Comparison of ENCODE assay signal across 1 cellular context in the genomic region with DNA sequence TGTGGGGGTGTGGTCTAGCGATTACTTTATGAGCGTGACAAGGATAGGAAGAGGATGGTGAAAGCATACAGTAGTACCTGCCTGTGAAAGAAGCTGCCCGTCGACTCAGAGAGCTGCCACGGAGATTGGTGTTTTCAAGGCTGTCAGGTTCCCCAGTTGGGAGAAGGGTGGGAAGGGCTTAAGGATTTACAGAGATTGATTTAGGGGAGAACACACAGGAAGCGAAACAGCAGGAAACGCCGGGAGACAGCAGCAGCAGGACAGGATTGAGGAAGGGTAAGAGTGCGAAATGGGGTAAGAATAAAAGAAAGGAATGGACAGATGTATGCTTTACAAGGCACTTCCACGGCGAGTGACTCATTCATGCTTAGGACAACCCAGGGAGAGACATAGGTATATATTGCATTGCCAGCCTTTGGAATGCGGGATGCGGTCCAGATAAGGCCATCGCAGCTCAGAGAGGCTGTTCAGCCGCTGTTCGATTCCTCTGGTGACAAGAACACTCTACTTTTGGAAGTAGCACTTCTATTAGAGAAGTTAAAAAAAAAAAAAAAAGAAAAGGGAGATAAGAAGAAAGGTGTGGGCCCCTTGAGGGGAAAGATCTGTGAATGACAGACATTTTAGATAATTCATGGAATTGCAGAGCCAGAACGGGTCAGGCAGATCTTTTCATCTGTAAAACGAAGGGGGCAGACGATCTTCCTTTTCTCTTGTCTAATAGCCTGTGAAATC.
TF ChIP-seq lines count a peak whose summit lies in the region.

No MANE protein-coding gene starts in this region.

TF ChIP-seq in H1, 55 proteins besides CTCF, POLR2A, EP300 and RAD21:
- TF ChIP-seq SAP30 (IDR thresholded peaks at IDR 0.05; ENCODE audit: insufficient read depth, insufficient replicate concordance, low read length), result peak; percentile 63
- no peak for TF ChIP-seq E2F6 (IDR thresholded peaks at IDR 0.05)
